Comparison of ENCODE assay signal across 19 cellular contexts in genomic region chr2:99776521-99777265, GRCh38.
DNase-seq lines count a peak whose midpoint lies in the region; ATAC-seq, FAIRE-seq and TF ChIP-seq lines count a peak whose summit lies in the region.
"Had no signal": no experiment of that assay in that cellular context is flagged by ENCODE, and none has a peak within 500 bp of the region (broad histone marks: within the 10 kb centered on the region; RNA-seq: fewer than 3 reads in every experiment).

No MANE protein-coding gene starts in this region.

- H2AK5ac ChIP-seq in mesendoderm (ENCODE audit: low read length), result no peak overlapping the region

- H3K18ac ChIP-seq in mesendoderm (ENCODE audit: low read length), result no peak overlapping the region

- peak; percentile 4 for DNase-seq in NCI-H446 treated with DMSO at 0.1 percent for 48 hours (lab: John Stamatoyannopoulos, UW)
- peak; percentile 15 for DNase-seq in mesendoderm
- no peak for DNase-seq in stimulated activated naive B cell treated with anti-CD40 and anti-IgM and Interleukin-4, amounts not matched to agents 10 μg/mL and 1 μg/mL and 100 μg/mL, for 72 hours
- DNase-seq in GM12892 (ENCODE audit: insufficient read length), result no peak
- DNase-seq: CD4-positive, alpha-beta memory T cell; DMS153; GF-D8; KG1; NCI-H1417 treated with DMSO at 0.1 percent for 48 hours; NCI-H187 treated with DMSO at 0.1 percent for 48 hours; NCI-H345; NCI-H526; PC-3; SJCRH30 had no signal

- H3K36me3 Mint-ChIP-seq in stimulated activated naive B cell treated with anti-CD40 and anti-IgM and Interleukin-4, amounts not matched to agents 10 μg/mL and 1 μg/mL and 100 μg/mL, for 72 hours, result peaks cover 67 to 87% of the 10 kb centered on the region in 2 donors

- peaks cover 0 to 7% (median 0%) of the 10 kb centered on the region in 11 experiments; a peak in 2 of 22 replicates for H4K20me1 ChIP-seq in BLaER1 treated with 17β-estradiol and CSF1 and Interleukin-3, amounts not matched to agents 10 nM and 100 nM

- peaks cover 35 to 80% (median 40%) of the 10 kb centered on the region in 10 experiments for H3K4me1 ChIP-seq in BLaER1 treated with 17β-estradiol and CSF1 and Interleukin-3, amounts not matched to agents 10 nM and 100 nM
- H3K4me1 ChIP-seq in mesendoderm (ENCODE audit: control insufficient read depth, low read depth, low read length), result no peaks in the 10 kb centered on the region
- H3K4me1 ChIP-seq: SJCRH30 had no signal

- ATAC-seq in stimulated activated naive B cell treated with anti-CD40 and anti-IgM and Interleukin-4, amounts not matched to agents 10 μg/mL and 1 μg/mL and 100 μg/mL, for 72 hours (replicated peaks), result no peak
- ATAC-seq in HG03354 (IDR thresholded peaks at IDR 0.05; ENCODE audit: poor library complexity, severe bottlenecking, unreplicated experiment) (no peak), GM21619 (IDR thresholded peaks at IDR 0.05; ENCODE audit: unreplicated experiment) (no peak)
- ATAC-seq: HepG2, PC-3 had no signal

- peaks cover 10 to 50% (median 36%) of the 10 kb centered on the region in 11 experiments; a peak in 20 of 22 replicates for H3K9me3 ChIP-seq in BLaER1 treated with 17β-estradiol and CSF1 and Interleukin-3, amounts not matched to agents 10 nM and 100 nM (replicated peaks in 1 of 11)

- H3K4ac ChIP-seq in mesendoderm (ENCODE audit: low read depth, low read length), result no peak overlapping the region

- H3K23ac ChIP-seq in mesendoderm (ENCODE audit: low read length), result no peak overlapping the region

- H3K27ac ChIP-seq in BLaER1 treated with 17β-estradiol and CSF1 and Interleukin-3, amounts not matched to agents 10 nM and 100 nM, result no peak overlapping the region
- no peak overlapping the region for H3K27ac ChIP-seq in mesendoderm (ENCODE audit: low read depth, low read length)
- H3K27ac ChIP-seq: RWPE1, SJCRH30 had no signal

- H2BK120ac ChIP-seq in mesendoderm (ENCODE audit: low read depth, low read length), result no peak overlapping the region

- no peak overlapping the region for H3K56ac ChIP-seq in mesendoderm (ENCODE audit: low read length)

- H3K9ac ChIP-seq in BLaER1 treated with 17β-estradiol and CSF1 and Interleukin-3, amounts not matched to agents 10 nM and 100 nM, result no peak overlapping the region
- H3K9ac ChIP-seq in mesendoderm (ENCODE audit: low read length), result no peak overlapping the region

- no peaks in the 10 kb centered on the region for H3K79me2 ChIP-seq in mesendoderm (ENCODE audit: control insufficient read depth, insufficient read depth, low read length)

- peak overlapping the region; percentile 37 for H3K27ac Mint-ChIP-seq in stimulated activated naive B cell treated with anti-CD40 and anti-IgM and Interleukin-4, amounts not matched to agents 10 μg/mL and 1 μg/mL and 100 μg/mL, for 72 hours
- H3K27ac Mint-ChIP-seq: CD4-positive, alpha-beta memory T cell had no signal

- peak overlapping the region in 10 of 11 experiments; percentile 0 to 80 (median 25); a peak in 13 of 22 replicates for H3K4me2 ChIP-seq in BLaER1 treated with 17β-estradiol and CSF1 and Interleukin-3, amounts not matched to agents 10 nM and 100 nM
- no peak overlapping the region for H3K4me2 ChIP-seq in mesendoderm (ENCODE audit: low read length)

- FAIRE-seq in GM12892 (lab: Jason Lieb, UNC), result no peak
- FAIRE-seq: HepG2 had no signal

- no peak for TF ChIP-seq POLR2A in GM12892 (IDR thresholded peaks at IDR 0.05; ENCODE audit: low read depth, low read length)

- no peak overlapping the region for H3K4me3 ChIP-seq in BLaER1 treated with 17β-estradiol and CSF1 and Interleukin-3, amounts not matched to agents 10 nM and 100 nM
- no peak overlapping the region for H3K4me3 ChIP-seq in mesendoderm (ENCODE audit: low read length)
- H3K4me3 ChIP-seq: SJCRH30 had no signal

- peaks cover 0 to 37% (median 6%) of the 10 kb centered on the region in 11 experiments; a peak in 7 of 22 replicates for H3K36me3 ChIP-seq in BLaER1 treated with 17β-estradiol and CSF1 and Interleukin-3, amounts not matched to agents 10 nM and 100 nM
- no peaks in the 10 kb centered on the region for H3K36me3 ChIP-seq in mesendoderm (ENCODE audit: control insufficient read depth, insufficient read depth, low read length)
- H3K36me3 ChIP-seq: SJCRH30 had no signal

- peaks cover 48 to 80% of the 10 kb centered on the region in 2 donors for H3K4me1 Mint-ChIP-seq in stimulated activated naive B cell treated with anti-CD40 and anti-IgM and Interleukin-4, amounts not matched to agents 10 μg/mL and 1 μg/mL and 100 μg/mL, for 72 hours
- H3K4me1 Mint-ChIP-seq: CD4-positive, alpha-beta memory T cell had no signal

- H3K27me3 Mint-ChIP-seq in stimulated activated naive B cell treated with anti-CD40 and anti-IgM and Interleukin-4, amounts not matched to agents 10 μg/mL and 1 μg/mL and 100 μg/mL, for 72 hours, result no peaks in the 10 kb centered on the region

- H3K4me3 Mint-ChIP-seq in stimulated activated naive B cell treated with anti-CD40 and anti-IgM and Interleukin-4, amounts not matched to agents 10 μg/mL and 1 μg/mL and 100 μg/mL, for 72 hours, result no peak overlapping the region
- H3K4me3 Mint-ChIP-seq: CD4-positive, alpha-beta memory T cell had no signal

- H3K27me3 ChIP-seq in BLaER1 treated with 17β-estradiol and CSF1 and Interleukin-3, amounts not matched to agents 10 nM and 100 nM, result no peaks in the 10 kb centered on the region
- H3K27me3 ChIP-seq in mesendoderm (ENCODE audit: insufficient read depth, low read length, poor library complexity), result no peaks in the 10 kb centered on the region
- H3K27me3 ChIP-seq: SJCRH30 had no signal

- H2BK5ac ChIP-seq in mesendoderm (ENCODE audit: low read length), result no peak overlapping the region

- peaks cover 19 to 27% of the 10 kb centered on the region in 2 donors for H3K9me3 Mint-ChIP-seq in stimulated activated naive B cell treated with anti-CD40 and anti-IgM and Interleukin-4, amounts not matched to agents 10 μg/mL and 1 μg/mL and 100 μg/mL, for 72 hours

- no CpG with 5 or more reads among the region's 7 CpGs for WGBS in mesendoderm (ENCODE audit: extremely low coverage, insufficient coverage, low lambda C conversion rate)

- H3K79me1 ChIP-seq in mesendoderm (ENCODE audit: low read length), result no peaks in the 10 kb centered on the region

- H4K5ac ChIP-seq in mesendoderm (ENCODE audit: low read length), result no peak overlapping the region

- H2BK15ac ChIP-seq in mesendoderm (replicated peaks; ENCODE audit: low read depth), result no peak overlapping the region

- H4K8ac ChIP-seq in mesendoderm (ENCODE audit: low read depth, low read length), result no peak overlapping the region

Comparison
In these comparisons a context has a peak if more than half of its experiments do, and no peak if none do; other contexts are left out.
1. DNase-seq: peak in NCI-H446 treated with DMSO at 0.1 percent for 48 hours (single experiment) and mesendoderm (single experiment); none in stimulated activated naive B cell treated with anti-CD40 and anti-IgM and Interleukin-4, amounts not matched to agents 10 μg/mL and 1 μg/mL and 100 μg/mL, for 72 hours (single experiment) and GM12892 (single experiment).